In genomic region chr4:80054375-80054774, GRCh38 we compare ENCODE assay signal across 13 cellular contexts.
"Had no signal": no experiment of that assay in that cellular context is flagged by ENCODE, and none has a peak within 500 bp of the region (broad histone marks: within the 10 kb centered on the region; RNA-seq: fewer than 3 reads in every experiment).

No MANE protein-coding gene starts in this region.

- H3K27ac Mint-ChIP-seq: activated naive CD4-positive, alpha-beta T cell treated with anti-CD3 and anti-CD28 coated beads, Interleukin-2, amount 10 ng/mL, durations not matched to agents 7 days and 5 days; type B pancreatic cell had no signal

- H3K9me3 ChIP-seq: adrenal gland, lower lobe of right lung had no signal

- H3K27me3 Mint-ChIP-seq: activated naive CD4-positive, alpha-beta T cell treated with anti-CD3 and anti-CD28 coated beads, Interleukin-2, amount 10 ng/mL, durations not matched to agents 7 days and 5 days; type B pancreatic cell had no signal

- H3K4me3 Mint-ChIP-seq: activated naive CD4-positive, alpha-beta T cell treated with anti-CD3 and anti-CD28 coated beads, Interleukin-2, amount 10 ng/mL, durations not matched to agents 7 days and 5 days; type B pancreatic cell had no signal

- H3K4me3 ChIP-seq: adrenal gland, lower lobe of right lung had no signal

- DNase-seq: activated CD4-positive, alpha-beta T cell treated with anti-CD3 and anti-CD28 coated beads for 4 hours; activated naive CD4-positive, alpha-beta T cell treated with anti-CD3 and anti-CD28 coated beads, Interleukin-2, amount 10 ng/mL, durations not matched to agents 7 days and 5 days; adrenal gland; caudate nucleus; cortex of kidney; effector memory CD4-positive, alpha-beta T cell; hypothalamus; lower lobe of right lung; stimulated activated CD4-positive, alpha-beta T cell treated with anti-CD3 and anti-CD28 coated beads, Interleukin-12 subunit alpha, Interleukin-12 subunit beta, amount 100 ng/mL, for 4 hours; stimulated activated naive CD4-positive, alpha-beta T cell treated with Interleukin-2 at 50 U/mL for 16 hours; WERI-Rb-1 had no signal

- H3K27me3 ChIP-seq: adrenal gland had no signal

- ATAC-seq: lower lobe of right lung, sciatic nerve had no signal

- H3K27ac ChIP-seq: adrenal gland, lower lobe of right lung, WERI-Rb-1 had no signal

- H3K9me3 Mint-ChIP-seq: activated naive CD4-positive, alpha-beta T cell treated with anti-CD3 and anti-CD28 coated beads, Interleukin-2, amount 10 ng/mL, durations not matched to agents 7 days and 5 days; type B pancreatic cell had no signal
